19 cellular contexts compared by ENCODE assay signal in genomic region chr4:39312821-39313220, GRCh38.
"Had no signal": no experiment of that assay in that cellular context is flagged by ENCODE, and none has a peak within 500 bp of the region (broad histone marks: within the 10 kb centered on the region; RNA-seq: fewer than 3 reads in every experiment).

No MANE protein-coding gene starts in this region.

- DNase-seq: activated CD4-positive, alpha-beta T cell treated with anti-CD3 and anti-CD28 coated beads, Interleukin-2, amount 10 ng/mL, durations not matched to agents 24 days and 14 days; activated CD8-positive, alpha-beta T cell treated with anti-CD3 and anti-CD28 coated beads for 36 hours; activated naive CD4-positive, alpha-beta T cell; activated T-cell treated with anti-CD3 and anti-CD28 coated beads, Interleukin-2, amount 50 U/mL, for 1 hour; colonic mucosa; heart left ventricle; kidney glomerular epithelial cell; mesendoderm; naive thymus-derived CD8-positive, alpha-beta T cell; pancreas; stimulated activated CD4-positive, alpha-beta T cell treated with anti-CD3 and anti-CD28 coated beads, Interleukin-12 subunit alpha, Interleukin-12 subunit beta, amount 100 ng/mL, for 4 hours; stimulated activated CD4-positive, alpha-beta T cell treated with anti-CD3 and anti-CD28 coated beads, Interleukin-1b, Interleukin-23, amount 100 ng/mL, for 48 hours; stimulated activated CD8-positive, alpha-beta memory T cell treated with anti-CD3 and anti-CD28 coated beads, Interleukin-4, amount 100 ng/mL, for 48 hours; stimulated activated naive CD4-positive, alpha-beta T cell; tibial artery had no signal

- H3K4me3 ChIP-seq: colonic mucosa, gastroesophageal sphincter, heart left ventricle, pancreas, tibial artery had no signal

- H3K36me3 ChIP-seq: colonic mucosa had no signal

- H3K4me1 ChIP-seq: colonic mucosa, tibial artery had no signal

- H3K27ac ChIP-seq: colonic mucosa, gastroesophageal sphincter, heart left ventricle, tibial artery had no signal

- ATAC-seq: activated CD8-positive, alpha-beta T cell treated with anti-CD3 and anti-CD28 coated beads for 36 hours; activated T-helper 17 cell treated with anti-CD3 and anti-CD28 coated beads, Interleukin-2, amount 50 U/mL, for 72 hours; esophagus mucosa; gastroesophageal sphincter; heart left ventricle; naive thymus-derived CD8-positive, alpha-beta T cell; pancreas; WTC11 had no signal

- H3K27me3 ChIP-seq: colonic mucosa, gastroesophageal sphincter, heart left ventricle, pancreas, tibial artery had no signal
